In genomic region chr22:42648017-42648367, GRCh38 we compare ENCODE assay signal across 8 cellular contexts. TPM values are rescaled to one million over a fixed set of nuclear protein-coding genes. Genes with fewer than 3 reads are reported as not detected.
DNase-seq lines count a peak whose midpoint lies in the region; ATAC-seq and TF ChIP-seq lines count a peak whose summit lies in the region.

No MANE protein-coding gene starts in this region.

- H3K4me1 ChIP-seq in adrenal gland (replicated peaks in 1 of 2): peaks cover 49 to 59% of the 10 kb centered on the region in 2 donors
- peaks cover 61% of the 10 kb centered on the region for H3K4me1 ChIP-seq in suprapubic skin

- intact Hi-C loops in activated CD4-positive, alpha-beta T cell treated with anti-CD3 and anti-CD28 coated beads for 36 hours (cut with DNase I, micrococcal nuclease): loop anchor here (2.0 kb wide), 2 partner anchors 33 to 147 kb away; partner anchors contain the start of gene POLDIP3 (in 1 of the 2)
- intact Hi-C loops in adrenal gland (cut with DNase I): no loop called here

- H3K4me3 ChIP-seq in adrenal gland (peak overlapping the region in 3 of 4 donors; percentile 9 to 87 (median 80)), suprapubic skin (peak overlapping the region; percentile 95)

- H3K9me3 ChIP-seq in adrenal gland (replicated peaks in 1 of 3) (no peaks in the 10 kb centered on the region), suprapubic skin (no peaks in the 10 kb centered on the region)

- no peak for ATAC-seq in activated CD4-positive, alpha-beta T cell treated with anti-CD3 and anti-CD28 coated beads for 36 hours
- ATAC-seq in GM18909 (IDR thresholded peaks at IDR 0.05; ENCODE audit: poor library complexity, unreplicated experiment): no peak
- no peak for ATAC-seq in GM19463 (IDR thresholded peaks at IDR 0.05; ENCODE audit: unreplicated experiment)

- H3K36me3 Mint-ChIP-seq in activated CD4-positive, alpha-beta T cell treated with anti-CD3 and anti-CD28 coated beads for 36 hours (ENCODE audit: low read depth): peaks cover 2% of the 10 kb centered on the region

- POLR2A ChIA-PET in activated CD4-positive, alpha-beta T cell treated with anti-CD3 and anti-CD28 coated beads for 36 hours (lab: Charles Lee): interaction anchor here (4.7 kb wide), 1 partner anchor 33 kb away, joined by 53 read pairs; the partner anchor contains the start of gene POLDIP3

- TF ChIP-seq CTCF in adrenal gland (IDR thresholded peaks at IDR 0.05) (no peak), suprapubic skin (IDR thresholded peaks at IDR 0.05) (no peak)

- H3K27me3 ChIP-seq in adrenal gland (no peaks in the 10 kb centered on the region), layer of hippocampus (ENCODE audit: control insufficient read depth, insufficient read depth, low read length) (no peaks in the 10 kb centered on the region), suprapubic skin (no peaks in the 10 kb centered on the region)

- H3K4me1 Mint-ChIP-seq in activated CD4-positive, alpha-beta T cell treated with anti-CD3 and anti-CD28 coated beads for 36 hours: peaks cover 26% of the 10 kb centered on the region

- H3K9me3 Mint-ChIP-seq in activated CD4-positive, alpha-beta T cell treated with anti-CD3 and anti-CD28 coated beads for 36 hours (ENCODE audit: low read depth): no peaks in the 10 kb centered on the region

- no peaks in the 10 kb centered on the region for H3K27me3 Mint-ChIP-seq in activated CD4-positive, alpha-beta T cell treated with anti-CD3 and anti-CD28 coated beads for 36 hours

- H3K4me3 Mint-ChIP-seq in activated CD4-positive, alpha-beta T cell treated with anti-CD3 and anti-CD28 coated beads for 36 hours: peak overlapping the region; percentile 92

- H3K27ac ChIP-seq in adrenal gland (peak overlapping the region in 4 of 5 donors; percentile 80 to 99 (median 91)), layer of hippocampus (ENCODE audit: low read depth, low read length) (peak overlapping the region; percentile 81), suprapubic skin (peak overlapping the region; percentile 97)

- 49 to 72% (median 56%) methylated on average over 2 to 4 of the region's 4 CpGs for WGBS in adrenal gland, 4 donors
- WGBS in suprapubic skin: 37% methylated on average over 3 of the region's 4 CpGs

- no peak for DNase-seq in activated CD4-positive, alpha-beta T cell treated with anti-CD3 and anti-CD28 coated beads for 36 hours
- no peak for DNase-seq in activated CD4-positive, alpha-beta T cell treated with anti-CD3 and anti-CD28 coated beads, Interleukin-2, amount 50 U/mL, for 48 hours
- DNase-seq in adrenal gland: peak in 1 of 7 donors; percentile 20
- DNase-seq in suprapubic skin (ENCODE audit: low spot score in 2 of 2): no peak
- DNase-seq in MV-4-11 (lab: John Stamatoyannopoulos, UW): no peak

- H3K36me3 ChIP-seq in adrenal gland (replicated peaks in 1 of 2) (no peaks in the 10 kb centered on the region), suprapubic skin (no peaks in the 10 kb centered on the region)

- no peak for TF ChIP-seq EP300 in suprapubic skin (IDR thresholded peaks at IDR 0.05)

- TF ChIP-seq POLR2A in adrenal gland (IDR thresholded peaks at IDR 0.05): no peak
- TF ChIP-seq POLR2A in suprapubic skin (IDR thresholded peaks at IDR 0.05): no peak

- peak overlapping the region; percentile 92 for H3K27ac Mint-ChIP-seq in activated CD4-positive, alpha-beta T cell treated with anti-CD3 and anti-CD28 coated beads for 36 hours

- CTCF ChIA-PET in activated CD4-positive, alpha-beta T cell treated with anti-CD3 and anti-CD28 coated beads for 36 hours (lab: Charles Lee): interaction anchor here (1.9 kb wide), 1 partner anchor 27 kb away, joined by 4 read pairs; no protein-coding TSS in a partner anchor

RNA-seq across cellular contexts. Expression of gene CYB5R3, which starts 1.2 kb away (rescaled TPM):
- 100 to 1,000 TPM in 1 of 2 experiments, 10 to 100 TPM in 1; 79.5 to 101 TPM for total RNA-seq in activated CD4-positive, alpha-beta T cell treated with anti-CD3 and anti-CD28 coated beads for 36 hours
- 100 to 1,000 TPM; 187 to 578 (median 365) TPM for total RNA-seq in adrenal gland
- polyA plus RNA-seq in adrenal gland: 100 to 1,000 TPM; 101 to 313 (median 201) TPM
- 100 to 1,000 TPM; 107 to 159 (median 138) TPM for total RNA-seq in suprapubic skin

RNA-seq across cellular contexts. Expression of gene ATP5MGL, which starts 7.6 kb away (rescaled TPM):
- under 1 TPM; 0.54 to 0.69 TPM for total RNA-seq in activated CD4-positive, alpha-beta T cell treated with anti-CD3 and anti-CD28 coated beads for 36 hours
- total RNA-seq in adrenal gland (under 1 TPM in 4 of 8 donors, not detected in 4; 0.31 to 0.86 (median 0.57) TPM), suprapubic skin (1 to 10 TPM in 3 of 4 donors, not detected in 1; 1.3 to 3.9 (median 1.5) TPM)
- not detected for polyA plus RNA-seq in adrenal gland

RNA-seq across cellular contexts. Expression of gene POLDIP3, which starts 33.3 kb away (rescaled TPM):
- total RNA-seq in activated CD4-positive, alpha-beta T cell treated with anti-CD3 and anti-CD28 coated beads for 36 hours: 10 to 100 TPM; 77.6 to 88.6 TPM
- 10 to 100 TPM; 32.1 to 80.2 (median 54.5) TPM for total RNA-seq in adrenal gland
- polyA plus RNA-seq in adrenal gland: 10 to 100 TPM; 18.7 to 66.1 (median 24.1) TPM
- 10 to 100 TPM; 32.4 to 61.1 (median 45.7) TPM for total RNA-seq in suprapubic skin

Comparison
In these comparisons a context has a peak if more than half of its experiments do, and no peak if none do; other contexts are left out.
1. intact Hi-C loops: an anchor here in activated CD4-positive, alpha-beta T cell treated with anti-CD3 and anti-CD28 coated beads for 36 hours (2.0 kb wide); none called in adrenal gland.